Comparison of ENCODE assay signal across 9 cellular contexts in genomic region chr4:102825261-102826071, GRCh38. TPM values are rescaled to one million over a fixed set of nuclear protein-coding genes. Genes with fewer than 3 reads are reported as not detected.
DNase-seq lines count a peak whose midpoint lies in the region; ATAC-seq and TF ChIP-seq lines count a peak whose summit lies in the region.
"Had no signal": no experiment of that assay in that cellular context is flagged by ENCODE, and none has a peak within 500 bp of the region (broad histone marks: within the 10 kb centered on the region; RNA-seq: fewer than 3 reads in every experiment).

No MANE protein-coding gene starts in this region.

- H3K9me3 ChIP-seq in body of pancreas, result no peaks in the 10 kb centered on the region

- TF ChIP-seq POLR2A in body of pancreas (IDR thresholded peaks at IDR 0.05), result peak in 2 of 3 donors; percentile 51 to 67

- H3K27ac ChIP-seq in RWPE1 (peak overlapping the region; percentile 99), body of pancreas (peak overlapping the region; percentile 99 to 100 (median 100))

- peak overlapping the region; percentile 55 to 94 for H3K4me3 ChIP-seq in body of pancreas

- peak; percentile 23 for DNase-seq in D341Med (ENCODE audit: low spot score)
- DNase-seq in HS-27A (ENCODE audit: low read depth), result peak; percentile 56
- DNase-seq in RWPE1 (ENCODE audit: low spot score), result peak; percentile 37
- DNase-seq in body of pancreas, result peak; percentile 20 to 43 (median 24)
- DNase-seq in islet precursor cell, result peak; percentile 60
- DNase-seq in stimulated activated CD4-positive, alpha-beta T cell treated with anti-CD3 and anti-CD28 coated beads, Interleukin-2, amount 100 ng/mL, for 48 hours, result peak; percentile 13 to 27
- DNase-seq in GOT3 (lab: John Stamatoyannopoulos, UW), result no peak
- DNase-seq in GM19240 (ENCODE audit: insufficient read length, low spot score), result no peak
- DNase-seq: activated naive CD8-positive, alpha-beta T cell treated with anti-CD3 and anti-CD28 coated beads, Interleukin-2, amount 10 ng/mL, durations not matched to agents 7 days and 5 days had no signal

- H3K27me3 ChIP-seq in body of pancreas, result no peaks in the 10 kb centered on the region

- intact Hi-C loops in body of pancreas (cut with DNase I), result no loop called here

- TF ChIP-seq CTCF in RWPE1 (conservative IDR thresholded peaks at IDR 0.05; ENCODE audit: low read depth) (no peak), body of pancreas (IDR thresholded peaks at IDR 0.05) (no peak)

- H3K4me1 ChIP-seq in body of pancreas, result peaks cover 54% of the 10 kb centered on the region

- 0% methylated on average over 23 of the region's 23 CpGs for WGBS in body of pancreas, 2 donors

- no peak for ATAC-seq in body of pancreas

- POLR2A ChIA-PET in RWPE1 (lab: Yijun Ruan, JAX; ENCODE audit: low non-redundant PET), result no interaction called here

- no peaks in the 10 kb centered on the region for H3K36me3 ChIP-seq in body of pancreas (replicated peaks in 1 of 2; ENCODE audit: insufficient read depth in 1 of 2, low read depth in 2 of 2)

- CTCF ChIA-PET in RWPE1 (lab: Yijun Ruan, JAX), result interaction anchor here (1.1 kb wide), 1 partner anchor 205 kb away, joined by 4 read pairs; no protein-coding TSS in a partner anchor

RNA-seq across cellular contexts. Expression of gene UBE2D3, which starts 1.9 kb away (rescaled TPM):
- 100 to 1,000 TPM; 149 to 323 TPM for total RNA-seq in body of pancreas

RNA-seq across cellular contexts. Expression of gene CISD2, which starts 43.3 kb away (rescaled TPM):
- 10 to 100 TPM in 1 of 2 donors, 1 to 10 TPM in 1; 4.0 to 23.6 TPM for total RNA-seq in body of pancreas

Comparison
In these comparisons a context has a peak if more than half of its experiments do, and no peak if none do; other contexts are left out.
1. DNase-seq: peak in D341Med (single experiment), HS-27A (single experiment), RWPE1 (single experiment), body of pancreas (4 of 4), islet precursor cell (single experiment) and stimulated activated CD4-positive, alpha-beta T cell treated with anti-CD3 and anti-CD28 coated beads, Interleukin-2, amount 100 ng/mL, for 48 hours (2 of 2); none in GOT3 (single experiment) and GM19240 (single experiment).